17 cellular contexts compared by ENCODE assay signal in genomic region chr3:47761046-47761445, GRCh38.
"Had no signal": no experiment of that assay in that cellular context is flagged by ENCODE, and none has a peak within 500 bp of the region (broad histone marks: within the 10 kb centered on the region; RNA-seq: fewer than 3 reads in every experiment).

No MANE protein-coding gene starts in this region.

- H3K27me3 ChIP-seq: body of pancreas, colonic mucosa, left lung, ovary, sigmoid colon, thyroid gland had no signal

- H3K4me3 ChIP-seq: body of pancreas, colonic mucosa, left lung, ovary, sigmoid colon, thyroid gland had no signal

- H3K4me1 ChIP-seq: body of pancreas, colonic mucosa, left lung had no signal

- H3K36me3 ChIP-seq: colonic mucosa, ovary, thyroid gland had no signal

- H3K9me3 Mint-ChIP-seq: activated CD4-positive, alpha-beta memory T cell treated with anti-CD3 and anti-CD28 coated beads, Interleukin-2, amount 10 ng/mL, durations not matched to agents 7 days and 5 days; endodermal cell; naive B cell; stimulated activated effector memory CD8-positive, alpha-beta T cell treated with anti-CD3 and anti-CD28 coated beads, Interleukin-12 subunit alpha, Interleukin-12 subunit beta, amount 100 ng/mL, for 72 hours; WTC11 had no signal

- H3K27ac Mint-ChIP-seq: activated CD4-positive, alpha-beta memory T cell treated with anti-CD3 and anti-CD28 coated beads, Interleukin-2, amount 10 ng/mL, durations not matched to agents 7 days and 5 days; endodermal cell had no signal

- DNase-seq: activated CD4-positive, alpha-beta memory T cell treated with anti-CD3 and anti-CD28 coated beads, Interleukin-2, amount 10 ng/mL, durations not matched to agents 7 days and 5 days; activated CD4-positive, alpha-beta T cell treated with anti-CD3 and anti-CD28 coated beads for 4 hours; activated CD8-positive, alpha-beta memory T cell treated with anti-CD3 and anti-CD28 coated beads, Interleukin-2, amount 10 ng/mL, durations not matched to agents 7 days and 5 days; activated effector memory CD4-positive, alpha-beta T cell treated with anti-CD3 and anti-CD28 coated beads, Interleukin-2, amount 50 U/mL, for 16 hours; body of pancreas; colonic mucosa; endodermal cell; foreskin fibroblast; left lung; naive B cell; ovary; sigmoid colon; stimulated activated CD4-positive, alpha-beta T cell treated with anti-CD3 and anti-CD28 coated beads, Interleukin-4, amount 100 ng/mL, for 24 hours; thyroid gland had no signal

- H3K27ac ChIP-seq: body of pancreas, colonic mucosa, epithelial cell of prostate, left lung, ovary, sigmoid colon had no signal

- H3K4me3 Mint-ChIP-seq: activated CD4-positive, alpha-beta memory T cell treated with anti-CD3 and anti-CD28 coated beads, Interleukin-2, amount 10 ng/mL, durations not matched to agents 7 days and 5 days; activated CD8-positive, alpha-beta memory T cell treated with anti-CD3 and anti-CD28 coated beads, Interleukin-2, amount 10 ng/mL, durations not matched to agents 7 days and 5 days; endodermal cell; naive B cell; stimulated activated effector memory CD8-positive, alpha-beta T cell treated with anti-CD3 and anti-CD28 coated beads, Interleukin-12 subunit alpha, Interleukin-12 subunit beta, amount 100 ng/mL, for 72 hours; WTC11 had no signal

- ATAC-seq: activated CD8-positive, alpha-beta memory T cell treated with anti-CD3 and anti-CD28 coated beads, Interleukin-2, amount 10 ng/mL, durations not matched to agents 7 days and 5 days; body of pancreas; left lung; stimulated activated effector memory CD8-positive, alpha-beta T cell treated with anti-CD3 and anti-CD28 coated beads, Interleukin-12 subunit alpha, Interleukin-12 subunit beta, amount 100 ng/mL, for 72 hours; WTC11 had no signal

- H3K27me3 Mint-ChIP-seq: activated CD4-positive, alpha-beta memory T cell treated with anti-CD3 and anti-CD28 coated beads, Interleukin-2, amount 10 ng/mL, durations not matched to agents 7 days and 5 days; activated CD8-positive, alpha-beta memory T cell treated with anti-CD3 and anti-CD28 coated beads, Interleukin-2, amount 10 ng/mL, durations not matched to agents 7 days and 5 days; naive B cell had no signal

- H3K4me1 Mint-ChIP-seq: endodermal cell, WTC11 had no signal

- H3K9me3 ChIP-seq: body of pancreas, colonic mucosa, left lung, ovary, sigmoid colon, thyroid gland had no signal

- H3K36me3 Mint-ChIP-seq: naive B cell had no signal
